11 cellular contexts compared by ENCODE assay signal in the genomic region with DNA sequence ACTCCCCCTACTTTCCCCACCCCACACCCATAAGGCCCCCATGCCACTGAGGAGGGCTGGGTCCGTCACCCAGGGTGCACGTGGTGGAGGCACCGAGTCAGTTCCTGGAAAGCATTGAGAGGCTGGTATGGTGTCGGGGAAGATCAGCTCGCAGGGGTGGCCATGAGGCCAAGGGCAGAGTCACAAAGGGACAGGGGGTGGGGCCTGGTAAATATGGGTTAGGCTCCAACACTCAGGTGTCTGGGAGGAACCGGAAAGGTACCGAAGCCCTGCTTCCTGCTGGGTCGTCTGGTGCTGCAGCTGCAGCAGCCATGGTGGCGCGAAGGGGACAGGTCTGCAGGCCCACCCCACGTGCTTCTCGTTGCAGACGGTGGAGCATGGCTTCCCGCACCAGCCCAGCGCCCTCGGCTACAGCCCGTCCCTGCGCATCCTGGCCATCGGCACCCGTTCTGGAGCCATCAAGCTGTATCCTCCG.
"Had no signal": no experiment of that assay in that cellular context is flagged by ENCODE, and none has a peak within 500 bp of the region (broad histone marks: within the 10 kb centered on the region; RNA-seq: fewer than 3 reads in every experiment).

No MANE protein-coding gene starts in this region.

- H3K4me3 Mint-ChIP-seq: activated T-cell treated with anti-CD3 and anti-CD28 coated beads, Interleukin-2, amount 50 U/mL, for 4 hours; neural crest cell; type B pancreatic cell had no signal

- ATAC-seq: activated T-cell treated with anti-CD3 and anti-CD28 coated beads, Interleukin-2, amount 50 U/mL, for 4 hours; left cardiac atrium had no signal

- H3K9me3 ChIP-seq: ascending aorta, esophagus squamous epithelium had no signal

- H3K27ac Mint-ChIP-seq: type B pancreatic cell had no signal

- H3K36me3 ChIP-seq: ascending aorta had no signal

- DNase-seq: activated effector memory CD4-positive, alpha-beta T cell treated with anti-CD3 and anti-CD28 coated beads, Interleukin-2, amount 50 U/mL, for 16 hours; activated T-cell treated with anti-CD3 and anti-CD28 coated beads, Interleukin-2, amount 50 U/mL, for 4 hours; esophagus squamous epithelium; foreskin fibroblast; left cardiac atrium; mammary epithelial cell had no signal

- H3K9me3 Mint-ChIP-seq: activated T-cell treated with anti-CD3 and anti-CD28 coated beads, Interleukin-2, amount 50 U/mL, for 4 hours; neural crest cell; type B pancreatic cell had no signal

- H3K4me1 Mint-ChIP-seq: neural crest cell had no signal

- H3K9ac ChIP-seq: parathyroid adenoma had no signal

- H3K27ac ChIP-seq: ascending aorta, esophagus squamous epithelium, parathyroid adenoma had no signal

- H3K27me3 ChIP-seq: ascending aorta, esophagus squamous epithelium had no signal

- H2AFZ ChIP-seq: parathyroid adenoma had no signal

- H3K4me2 ChIP-seq: smooth muscle cell had no signal

- H3K36me3 Mint-ChIP-seq: type B pancreatic cell had no signal

- H3K4me3 ChIP-seq: ascending aorta, esophagus squamous epithelium, smooth muscle cell had no signal

- H3K27me3 Mint-ChIP-seq: type B pancreatic cell had no signal
